14 cellular contexts compared by ENCODE assay signal in the genomic region with DNA sequence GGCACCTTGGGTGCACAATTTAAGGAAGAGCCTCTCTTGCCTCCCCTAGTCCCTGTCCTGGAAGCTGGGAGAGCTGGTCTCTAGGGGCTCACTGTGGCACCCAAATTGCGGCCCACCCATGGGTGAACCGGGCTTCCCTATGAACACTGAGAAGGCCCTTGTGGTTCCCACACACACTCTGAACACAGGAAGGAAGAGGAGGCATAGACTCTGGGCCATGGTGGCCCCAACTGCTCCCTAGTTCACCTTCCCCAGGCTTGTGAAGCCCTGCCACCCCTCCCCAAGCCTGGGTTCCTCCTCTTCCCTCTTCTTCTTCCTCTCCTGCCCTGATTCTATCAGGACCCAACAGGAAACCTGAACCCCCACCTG. TPM values are rescaled to one million over a fixed set of nuclear protein-coding genes. Genes with fewer than 3 reads are reported as not detected.
A peak's percentile ranks its signal among the peaks of the same experiment; 100 is the strongest.
DNase-seq lines count a peak whose midpoint lies in the region; ATAC-seq and TF ChIP-seq lines count a peak whose summit lies in the region.
"Had no signal": no experiment of that assay in that cellular context is flagged by ENCODE, and none has a peak within 500 bp of the region (broad histone marks: within the 10 kb centered on the region; RNA-seq: fewer than 3 reads in every experiment).

No MANE protein-coding gene starts in this region.

- peaks cover 63% of the 10 kb centered on the region for H4K20me1 ChIP-seq in PC-9 (ENCODE audit: insufficient read depth)

- WGBS in endodermal cell (ENCODE audit: insufficient coverage in 1 of 2, insufficient read length in 1 of 2), 2 experiments = 97 to 100% methylated on average over 1 to 2 of the region's 2 CpGs

- peak overlapping the region; percentile 85 for H3K4me2 ChIP-seq in PC-9

- no peaks in the 10 kb centered on the region for H3K27me3 ChIP-seq in CD8-positive, alpha-beta memory T cell (ENCODE audit: insufficient read depth, low read length, poor library complexity, severe bottlenecking)
- H3K27me3 ChIP-seq in PC-9 (ENCODE audit: insufficient read depth, low read depth) = no peaks in the 10 kb centered on the region
- H3K27me3 ChIP-seq in rectal smooth muscle tissue (ENCODE audit: control insufficient read depth, insufficient read depth, low read length) = no peaks in the 10 kb centered on the region
- no peaks in the 10 kb centered on the region for H3K27me3 ChIP-seq in endodermal cell (ENCODE audit: control insufficient read depth, insufficient read depth, low read length, poor library complexity, severe bottlenecking)
- H3K27me3 ChIP-seq: heart left ventricle had no signal

- peaks cover 90% of the 10 kb centered on the region for H3K79me2 ChIP-seq in PC-9 (ENCODE audit: low read depth)

- peak in 1 of 5 donors; percentile 43 for DNase-seq in CD8-positive, alpha-beta memory T cell
- DNase-seq in PC-9 = no peak
- no peak for DNase-seq in NCI-H146 treated with DMSO at 0.1 percent for 48 hours (lab: John Stamatoyannopoulos, UW; ENCODE audit: unreplicated experiment)
- DNase-seq in endodermal cell = no peak
- DNase-seq: central memory CD4-positive, alpha-beta T cell; DMS79; GOT3; heart left ventricle; NCI-H187 treated with DMSO at 0.1 percent for 48 hours; stimulated activated CD4-positive, alpha-beta T cell treated with anti-CD3 and anti-CD28 coated beads, Interleukin-4, amount 100 ng/mL, for 1 hour had no signal

- H3K9me3 ChIP-seq in CD8-positive, alpha-beta memory T cell (ENCODE audit: low read length) = no peaks in the 10 kb centered on the region
- H3K9me3 ChIP-seq in PC-9 (ENCODE audit: insufficient read depth, low read depth) (no peaks in the 10 kb centered on the region), endodermal cell (ENCODE audit: control insufficient read depth, low read length) (no peaks in the 10 kb centered on the region)
- H3K9me3 ChIP-seq: heart left ventricle had no signal

- H3K36me3 Mint-ChIP-seq in CD8-positive, alpha-beta memory T cell = peaks cover 0 to 12% (median 0%) of the 10 kb centered on the region in 3 donors
- peaks cover 68% of the 10 kb centered on the region for H3K36me3 Mint-ChIP-seq in dendritic cell treated with granulocyte-macrophage colony-stimulating factor and Interleukin-4, amounts not matched to agents 40 ng/mL and 50 ng/mL, for 4 days (ENCODE audit: low read depth)
- peaks cover 5% of the 10 kb centered on the region for H3K36me3 Mint-ChIP-seq in endodermal cell (ENCODE audit: low read depth)

- POLR2A ChIA-PET in CD8-positive, alpha-beta memory T cell (lab: Charles Lee) = interaction anchor here (1.4 kb wide), 1 partner anchor 10 kb away, joined by 7 read pairs; no protein-coding TSS in a partner anchor
- POLR2A ChIA-PET in PC-9 (lab: Charles Lee; ENCODE audit: unreplicated experiment) = interaction anchor here (1.2 to 1.5 kb wide), 3 partner anchors 10 to 14 kb away, joined by 15 to 37 read pairs (median 17); a partner anchor contains a TSS

- peak overlapping the region; percentile 60 to 98 (median 90) for H3K27ac Mint-ChIP-seq in CD8-positive, alpha-beta memory T cell
- H3K27ac Mint-ChIP-seq in dendritic cell treated with granulocyte-macrophage colony-stimulating factor and Interleukin-4, amounts not matched to agents 40 ng/mL and 50 ng/mL, for 4 days = peak overlapping the region; percentile 74
- no peak overlapping the region for H3K27ac Mint-ChIP-seq in endodermal cell

- H3K36me3 ChIP-seq in CD8-positive, alpha-beta memory T cell (ENCODE audit: insufficient read depth, low read length) = no peaks in the 10 kb centered on the region
- H3K36me3 ChIP-seq in PC-9 (ENCODE audit: low read depth) (peaks cover 29% of the 10 kb centered on the region), rectal smooth muscle tissue (ENCODE audit: control insufficient read depth, insufficient read depth, low read length) (no peaks in the 10 kb centered on the region), endodermal cell (ENCODE audit: control insufficient read depth, insufficient read depth, low read length) (peaks cover 7% of the 10 kb centered on the region)

- CTCF ChIA-PET in CD8-positive, alpha-beta memory T cell (lab: Charles Lee) = interaction anchor here (0.9 to 1.5 kb wide), 3 partner anchors 9 to 34 kb away, joined by 3 to 7 read pairs (median 4); no protein-coding TSS in a partner anchor
- CTCF ChIA-PET in PC-9 (lab: Charles Lee) = no interaction called here

- H3K4me3 ChIP-seq in CD8-positive, alpha-beta memory T cell (ENCODE audit: low read length) = peak overlapping the region; percentile 32
- H3K4me3 ChIP-seq in PC-9 (no peak overlapping the region), rectal smooth muscle tissue (ENCODE audit: low read length) (no peak overlapping the region), endodermal cell (ENCODE audit: low read length) (no peak overlapping the region)
- H3K4me3 ChIP-seq: heart left ventricle had no signal

- peaks cover 65% of the 10 kb centered on the region for H3K4me1 ChIP-seq in CD8-positive, alpha-beta memory T cell (ENCODE audit: insufficient read depth, low read length)
- H3K4me1 ChIP-seq in PC-9 (replicated peaks; ENCODE audit: insufficient read depth) (peaks cover 92% of the 10 kb centered on the region), rectal smooth muscle tissue (ENCODE audit: control insufficient read depth, insufficient read depth, low read length) (peaks cover 38% of the 10 kb centered on the region), endodermal cell (ENCODE audit: control insufficient read depth, insufficient read depth, low read length) (peaks cover 21% of the 10 kb centered on the region)

- H3K9me3 Mint-ChIP-seq in CD8-positive, alpha-beta memory T cell = no peaks in the 10 kb centered on the region
- no peaks in the 10 kb centered on the region for H3K9me3 Mint-ChIP-seq in dendritic cell treated with granulocyte-macrophage colony-stimulating factor and Interleukin-4, amounts not matched to agents 40 ng/mL and 50 ng/mL, for 4 days
- H3K9me3 Mint-ChIP-seq in endodermal cell = no peaks in the 10 kb centered on the region

- peaks cover 0 to 1% of the 10 kb centered on the region in 2 donors for H3K27me3 Mint-ChIP-seq in CD8-positive, alpha-beta memory T cell
- H3K27me3 Mint-ChIP-seq in dendritic cell treated with granulocyte-macrophage colony-stimulating factor and Interleukin-4, amounts not matched to agents 40 ng/mL and 50 ng/mL, for 4 days = no peaks in the 10 kb centered on the region
- no peaks in the 10 kb centered on the region for H3K27me3 Mint-ChIP-seq in endodermal cell (ENCODE audit: insufficient read depth)

- peak overlapping the region; percentile 20 to 76 (median 66) for H3K4me3 Mint-ChIP-seq in CD8-positive, alpha-beta memory T cell
- peak overlapping the region; percentile 4 for H3K4me3 Mint-ChIP-seq in dendritic cell treated with granulocyte-macrophage colony-stimulating factor and Interleukin-4, amounts not matched to agents 40 ng/mL and 50 ng/mL, for 4 days
- no peak overlapping the region for H3K4me3 Mint-ChIP-seq in endodermal cell

- intact Hi-C loops in PC-9 (cut with micrococcal nuclease; ENCODE audit: unreplicated experiment) = no loop called here
- intact Hi-C loops in dendritic cell treated with granulocyte-macrophage colony-stimulating factor and Interleukin-4, amounts not matched to agents 40 ng/mL and 50 ng/mL, for 4 days (cut with micrococcal nuclease) = loop anchor here (10.0 kb wide), 2 partner anchors 142 to 208 kb away; a partner anchor contains a TSS

- peaks cover 88% of the 10 kb centered on the region for H3F3A ChIP-seq in PC-9 (ENCODE audit: insufficient read depth, low read depth)

- H3K9ac ChIP-seq in rectal smooth muscle tissue (ENCODE audit: low read length) (peak overlapping the region; percentile 32), endodermal cell (ENCODE audit: extremely low read depth, low read length, poor library complexity, severe bottlenecking) (no peak overlapping the region)

- no peak overlapping the region for H2AFZ ChIP-seq in PC-9

- peak overlapping the region; percentile 43 for H3K27ac ChIP-seq in CD8-positive, alpha-beta memory T cell (ENCODE audit: low read depth, low read length)
- H3K27ac ChIP-seq in PC-9 (peak overlapping the region; percentile 95), rectal smooth muscle tissue (ENCODE audit: low read depth, low read length) (peak overlapping the region; percentile 30), endodermal cell (ENCODE audit: low read depth, low read length) (no peak overlapping the region)

- TF ChIP-seq CTCF in PC-9 (conservative IDR thresholded peaks at IDR 0.05) (no peak), endodermal cell (conservative IDR thresholded peaks at IDR 0.05) (no peak)

- no peaks in the 10 kb centered on the region for H3K9me2 ChIP-seq in PC-9 (ENCODE audit: insufficient read depth)

- no peak for ATAC-seq in GM18519 (IDR thresholded peaks at IDR 0.05; ENCODE audit: low FRiP score, unreplicated experiment)
- no peak for ATAC-seq in HG03108 (IDR thresholded peaks at IDR 0.05; ENCODE audit: unreplicated experiment)
- ATAC-seq: heart left ventricle had no signal

- peaks cover 44 to 86% (median 63%) of the 10 kb centered on the region in 3 donors for H3K4me1 Mint-ChIP-seq in CD8-positive, alpha-beta memory T cell
- peaks cover 88% of the 10 kb centered on the region for H3K4me1 Mint-ChIP-seq in dendritic cell treated with granulocyte-macrophage colony-stimulating factor and Interleukin-4, amounts not matched to agents 40 ng/mL and 50 ng/mL, for 4 days (ENCODE audit: low read depth)
- peaks cover 22% of the 10 kb centered on the region for H3K4me1 Mint-ChIP-seq in endodermal cell

- BruUV-seq in PC-9 (replicated peaks; lab: Mats Ljungman, UMichigan) = TSS peak; percentile 40

RNA-seq across cellular contexts. Expression of a gene that starts 10.5 kb away (rescaled TPM):
- total RNA-seq in CD8-positive, alpha-beta memory T cell = 10 to 100 TPM; 27.2 to 29.6 TPM
- 16.4 TPM for polyA plus RNA-seq in CD8-positive, alpha-beta memory T cell
- 243 and 360 TPM in 2 replicates for total RNA-seq in PC-9 (2021)
- 10 to 100 TPM; 39.0 to 58.2 TPM for total RNA-seq in endodermal cell
- polyA plus RNA-seq in endodermal cell (2013, experiment 1 of 2) = 69.1 TPM
- 66.7 TPM for polyA plus RNA-seq in endodermal cell (2013, experiment 2 of 2)
